ENCODE assay signal across 20 cellular contexts in the genomic region with DNA sequence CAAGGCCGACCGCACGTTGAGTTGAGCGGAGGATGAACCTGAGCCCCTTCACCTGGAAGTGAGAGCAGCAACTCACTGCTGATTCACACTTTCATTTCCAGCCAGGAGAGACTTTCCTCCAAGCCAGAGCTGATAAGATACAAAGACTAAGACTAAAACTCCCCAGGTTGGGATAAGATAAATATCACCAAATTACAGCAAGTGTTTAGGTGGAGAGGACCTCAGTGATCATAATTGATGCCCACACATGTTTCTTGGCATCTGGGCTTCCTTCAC. TPM values are rescaled to one million over a fixed set of nuclear protein-coding genes. Genes with fewer than 3 reads are reported as not detected.
"Had no signal": no experiment of that assay in that cellular context is flagged by ENCODE, and none has a peak within 500 bp of the region (broad histone marks: within the 10 kb centered on the region; RNA-seq: fewer than 3 reads in every experiment).

No MANE protein-coding gene starts in this region.

- H3K36me3 Mint-ChIP-seq: activated naive CD4-positive, alpha-beta T cell treated with anti-CD3 and anti-CD28 coated beads, Interleukin-2, amount 10 ng/mL, durations not matched to agents 7 days and 5 days; activated naive CD8-positive, alpha-beta T cell treated with anti-CD3 and anti-CD28 coated beads, Interleukin-2, amount 10 ng/mL, durations not matched to agents 7 days and 5 days had no signal

- H3K9me3 Mint-ChIP-seq: activated naive CD4-positive, alpha-beta T cell treated with anti-CD3 and anti-CD28 coated beads, Interleukin-2, amount 10 ng/mL, durations not matched to agents 7 days and 5 days; activated naive CD8-positive, alpha-beta T cell treated with anti-CD3 and anti-CD28 coated beads, Interleukin-2, amount 10 ng/mL, durations not matched to agents 7 days and 5 days had no signal

- DNase-seq: activated CD4-positive, alpha-beta T cell treated with anti-CD3 and anti-CD28 coated beads for 4 hours; activated CD8-positive, alpha-beta memory T cell treated with anti-CD3 and anti-CD28 coated beads for 24 hours; activated gamma-delta T cell; brain microvascular endothelial cell; effector memory CD4-positive, alpha-beta T cell; mesendoderm; stimulated activated naive CD4-positive, alpha-beta T cell had no signal

- H3K36me3 ChIP-seq: ascending aorta, brain microvascular endothelial cell, left ventricle myocardium inferior, suprapubic skin, tibial artery had no signal

- H3K4me3 Mint-ChIP-seq: activated naive CD4-positive, alpha-beta T cell treated with anti-CD3 and anti-CD28 coated beads, Interleukin-2, amount 10 ng/mL, durations not matched to agents 7 days and 5 days; activated naive CD8-positive, alpha-beta T cell treated with anti-CD3 and anti-CD28 coated beads, Interleukin-2, amount 10 ng/mL, durations not matched to agents 7 days and 5 days had no signal

- H3K27ac Mint-ChIP-seq: activated naive CD4-positive, alpha-beta T cell treated with anti-CD3 and anti-CD28 coated beads, Interleukin-2, amount 10 ng/mL, durations not matched to agents 7 days and 5 days; activated naive CD8-positive, alpha-beta T cell treated with anti-CD3 and anti-CD28 coated beads, Interleukin-2, amount 10 ng/mL, durations not matched to agents 7 days and 5 days had no signal

- ATAC-seq: right cardiac atrium had no signal

- H3K4me3 ChIP-seq: ascending aorta, coronary artery, dorsolateral prefrontal cortex, left ventricle myocardium inferior, lung, suprapubic skin, tibial artery had no signal

- H3K9me3 ChIP-seq: ascending aorta, left ventricle myocardium inferior, suprapubic skin, tibial artery had no signal

- FAIRE-seq: frontal cortex, islet of Langerhans had no signal

- H3K27ac ChIP-seq: ascending aorta, brain microvascular endothelial cell, coronary artery, dorsolateral prefrontal cortex, left ventricle myocardium inferior, suprapubic skin, tibial artery had no signal

RNA-seq across cellular contexts. Expression of gene NKD2, which starts 6.4 kb away (rescaled TPM):
- total RNA-seq: epithelial cell of proximal tubule had no signal
